Comparison of ENCODE assay signal across 23 cellular contexts in the genomic region with DNA sequence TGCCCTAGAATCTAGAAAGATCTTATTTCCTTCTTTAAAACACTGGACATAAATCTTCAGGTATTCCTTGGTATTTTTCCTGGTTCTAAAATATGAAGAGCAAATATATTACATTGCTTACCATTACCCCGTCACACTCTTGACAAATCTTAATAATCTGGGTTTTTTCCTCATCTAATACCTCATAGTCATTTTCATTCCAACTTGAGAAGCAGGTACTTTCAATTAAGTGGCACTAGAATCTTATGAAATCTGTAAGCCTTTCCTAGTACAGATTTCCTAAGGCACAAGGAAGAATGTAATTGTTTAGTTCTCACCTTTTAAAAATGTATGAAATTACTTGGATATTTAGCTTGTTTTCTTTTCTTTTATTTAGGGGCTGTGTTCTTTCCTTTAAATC.
"Had no signal": no experiment of that assay in that cellular context is flagged by ENCODE, and none has a peak within 500 bp of the region (broad histone marks: within the 10 kb centered on the region; RNA-seq: fewer than 3 reads in every experiment).

No MANE protein-coding gene starts in this region.

- H2AFZ ChIP-seq: PC-9 had no signal

- H3K9me3 ChIP-seq: adrenal gland, breast epithelium had no signal

- DNase-seq: activated CD4-positive, alpha-beta memory T cell treated with anti-CD3 and anti-CD28 coated beads, Interleukin-2, amount 10 ng/mL, durations not matched to agents 7 days and 5 days; activated CD4-positive, alpha-beta T cell treated with anti-CD3 and anti-CD28 coated beads, Interleukin-2, amount 10 ng/mL, durations not matched to agents 7 days and 5 days; activated CD4-positive, CD25-positive, alpha-beta regulatory T cell; activated CD8-positive, alpha-beta memory T cell treated with anti-CD3 and anti-CD28 coated beads, Interleukin-2, amount 50 U/mL, for 4 hours; activated gamma-delta T cell treated with Interleukin-2 at 50 U/mL for 16 hours; activated naive CD4-positive, alpha-beta T cell treated with anti-CD3 and anti-CD28 coated beads, Interleukin-2, amount 10 ng/mL, durations not matched to agents 7 days and 5 days; activated naive CD8-positive, alpha-beta T cell treated with anti-CD3 and anti-CD28 coated beads for 36 hours; activated T-cell treated with anti-CD3 and anti-CD28 coated beads, Interleukin-2, amount 50 U/mL, for 72 hours; adrenal gland; anterior cingulate cortex; caudate nucleus; Kasumi-1; NCI-H1105 treated with DMSO at 0.1 percent for 48 hours; NCI-H1436 treated with DMSO at 0.1 percent for 48 hours; NCI-H187; NCI-H2081; NCI-H510A treated with DMSO at 0.1 percent for 48 hours; NCI-H69; PC-9; SHP77 treated with DMSO at 0.1 percent for 48 hours; T-helper 1 cell had no signal

- ATAC-seq: activated T-cell treated with anti-CD3 and anti-CD28 coated beads, Interleukin-2, amount 50 U/mL, for 72 hours had no signal

- H3K4me2 ChIP-seq: PC-9 had no signal

- H3K36me3 ChIP-seq: adrenal gland, breast epithelium had no signal

- H3K4me3 ChIP-seq: adrenal gland, breast epithelium, PC-9 had no signal

- H3K27me3 ChIP-seq: adrenal gland, breast epithelium had no signal

- H3K4me1 ChIP-seq: adrenal gland, breast epithelium had no signal

- H3K27ac ChIP-seq: adrenal gland, breast epithelium, PC-9, VCaP had no signal
